In the genomic region with DNA sequence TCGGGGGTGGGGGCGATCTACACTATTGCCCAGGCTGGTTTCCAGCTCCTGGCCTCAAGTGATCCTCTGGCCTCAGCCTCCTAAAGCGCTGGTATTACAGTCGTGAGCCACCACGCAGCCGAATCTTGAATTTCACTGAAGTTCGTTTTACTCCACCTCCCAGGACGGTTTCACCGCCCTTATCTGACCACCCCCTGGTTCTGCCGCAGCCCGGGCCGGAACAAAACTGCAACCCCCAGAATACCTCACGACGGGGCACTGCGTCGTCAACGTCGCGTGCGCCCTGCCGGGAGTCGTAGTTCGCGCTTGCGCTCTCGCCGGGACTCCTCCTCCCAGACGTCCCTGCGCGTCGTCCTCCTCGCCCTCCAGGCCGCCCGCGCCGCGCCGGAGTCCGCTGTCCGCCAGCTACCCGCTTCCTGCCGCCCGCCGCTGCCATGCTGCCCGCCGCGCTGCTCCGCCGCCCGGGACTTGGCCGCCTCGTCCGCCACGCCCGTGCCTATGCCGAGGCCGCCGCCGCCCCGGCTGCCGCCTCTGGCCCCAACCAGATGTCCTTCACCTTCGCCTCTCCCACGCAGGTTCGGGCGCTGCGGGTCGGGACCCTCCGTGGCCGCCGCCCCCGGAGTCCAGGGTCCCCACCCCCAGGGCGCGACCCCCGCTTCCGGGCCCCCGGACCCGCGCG, we compare ENCODE assay signal across 8 cellular contexts.
DNase-seq lines count a peak whose midpoint lies in the region; ATAC-seq lines count a peak whose summit lies in the region.

A gene (plus strand): TSS at position 335 of the 679 bp plus-strand sequence. CDS start 100 bp downstream, at position 435.

- H3K4me3 ChIP-seq in BLaER1 (peak within 1 kb of the TSS; percentile 95), HUES48 (ENCODE audit: low read depth, low read length) (peak within 1 kb of the TSS; percentile 69), NT2/D1 (ENCODE audit: insufficient read length, low read depth) (peak within 1 kb of the TSS; percentile 84)

- H3K4me3 Mint-ChIP-seq in effector memory CD8-positive, alpha-beta T cell = peak within 1 kb of the TSS; percentile 81 to 85

- H3K36me3 ChIP-seq in BLaER1 = peaks cover 13% of the 10 kb centered on the region; the same call in 1 of the 2 replicates
- no peaks in the 10 kb centered on the region for H3K36me3 ChIP-seq in HUES48 (ENCODE audit: control insufficient read depth, insufficient read depth, low read length)
- peaks cover 32% of the 10 kb centered on the region for H3K36me3 ChIP-seq in NT2/D1 (ENCODE audit: insufficient read depth, insufficient read length, low read length)

- H3K9me3 Mint-ChIP-seq in effector memory CD8-positive, alpha-beta T cell = no peaks in the 10 kb centered on the region

- H4K20me1 ChIP-seq in BLaER1 = peaks cover 42% of the 10 kb centered on the region

- peak; percentile 54 for ATAC-seq in GM19452 (IDR thresholded peaks at IDR 0.05; ENCODE audit: unreplicated experiment)
- peak; percentile 64 for ATAC-seq in effector memory CD8-positive, alpha-beta T cell (replicated peaks)

- DNase-seq in NT2/D1 (ENCODE audit: low read depth, low spot score) = peak; percentile 92
- peak; percentile 83 to 91 for DNase-seq in activated CD8-positive, alpha-beta memory T cell treated with anti-CD3 and anti-CD28 coated beads for 4 hours (ENCODE audit: low read depth in 2 of 2)
- DNase-seq in effector memory CD8-positive, alpha-beta T cell = peak; percentile 80 to 86 (median 84)
- DNase-seq in medulla oblongata (ENCODE audit: extremely low spot score) = peak; percentile 95
- peak; percentile 87 to 98 (median 88) for DNase-seq in stimulated activated CD4-positive, alpha-beta T cell treated with anti-CD3 and anti-CD28 coated beads, TNF-alpha, amount 100 ng/mL, for 48 hours (ENCODE audit: low read depth in 3 of 3)

- H3K4me1 Mint-ChIP-seq in effector memory CD8-positive, alpha-beta T cell (ENCODE audit: low read depth in 2 of 2) = peaks cover 21 to 27% of the 10 kb centered on the region in 2 donors

- peaks cover 35% of the 10 kb centered on the region for H3K27me3 ChIP-seq in BLaER1
- H3K27me3 ChIP-seq in HUES48 (ENCODE audit: control insufficient read depth, insufficient read depth, low read length) = no peaks in the 10 kb centered on the region
- peaks cover 14% of the 10 kb centered on the region for H3K27me3 ChIP-seq in NT2/D1 (ENCODE audit: insufficient read depth, insufficient read length)

- peak within 1 kb of the TSS; percentile 71 to 92 for H3K27ac Mint-ChIP-seq in effector memory CD8-positive, alpha-beta T cell

- H3K36me3 Mint-ChIP-seq in effector memory CD8-positive, alpha-beta T cell (ENCODE audit: insufficient read depth) = peaks cover 30% of the 10 kb centered on the region

- H3K4me2 ChIP-seq in BLaER1 = peak within 1 kb of the TSS; percentile 98

- H3K27ac ChIP-seq in BLaER1 (peak within 1 kb of the TSS; percentile 95), HUES48 (ENCODE audit: low read depth, low read length) (peak within 1 kb of the TSS; percentile 31)

- H3K9ac ChIP-seq in BLaER1 (peak within 1 kb of the TSS; percentile 95), HUES48 (ENCODE audit: low read depth, low read length) (peak within 1 kb of the TSS; percentile 17; the same call in 1 of the 2 replicates), NT2/D1 (ENCODE audit: insufficient read length, low read depth) (peak within 1 kb of the TSS; percentile 95)

- H3K9me3 ChIP-seq in BLaER1 (no peaks in the 10 kb centered on the region), HUES48 (ENCODE audit: control insufficient read depth, insufficient read depth, low read length) (no peaks in the 10 kb centered on the region), NT2/D1 (ENCODE audit: insufficient read depth, low read length) (no peaks in the 10 kb centered on the region)

- peaks cover 82% of the 10 kb centered on the region for H3K4me1 ChIP-seq in BLaER1
- H3K4me1 ChIP-seq in HUES48 (ENCODE audit: control insufficient read depth, insufficient read depth, low read length) = 0 out of 2 replicates have a peak, but pooled peaks cover 2% of the 10 kb centered on the region
- H3K4me1 ChIP-seq in NT2/D1 (ENCODE audit: insufficient read depth, insufficient read length) = peaks cover 42% of the 10 kb centered on the region

- peaks cover 10 to 11% of the 10 kb centered on the region in 2 donors for H3K27me3 Mint-ChIP-seq in effector memory CD8-positive, alpha-beta T cell

Comparison
In these comparisons a context has a peak if more than half of its experiments do, and no peak if none do; other contexts are left out.
1. Peak in every context shown above with its lines: DNase-seq, ATAC-seq, H3K4me3 ChIP-seq and H3K27ac ChIP-seq.
2. H3K9ac ChIP-seq: peak in every context shown above with its lines; median percentile 95 in BLaER1; 95 in NT2/D1; 17 in HUES48.